ENCODE assay signal across 8 cellular contexts in the genomic region with DNA sequence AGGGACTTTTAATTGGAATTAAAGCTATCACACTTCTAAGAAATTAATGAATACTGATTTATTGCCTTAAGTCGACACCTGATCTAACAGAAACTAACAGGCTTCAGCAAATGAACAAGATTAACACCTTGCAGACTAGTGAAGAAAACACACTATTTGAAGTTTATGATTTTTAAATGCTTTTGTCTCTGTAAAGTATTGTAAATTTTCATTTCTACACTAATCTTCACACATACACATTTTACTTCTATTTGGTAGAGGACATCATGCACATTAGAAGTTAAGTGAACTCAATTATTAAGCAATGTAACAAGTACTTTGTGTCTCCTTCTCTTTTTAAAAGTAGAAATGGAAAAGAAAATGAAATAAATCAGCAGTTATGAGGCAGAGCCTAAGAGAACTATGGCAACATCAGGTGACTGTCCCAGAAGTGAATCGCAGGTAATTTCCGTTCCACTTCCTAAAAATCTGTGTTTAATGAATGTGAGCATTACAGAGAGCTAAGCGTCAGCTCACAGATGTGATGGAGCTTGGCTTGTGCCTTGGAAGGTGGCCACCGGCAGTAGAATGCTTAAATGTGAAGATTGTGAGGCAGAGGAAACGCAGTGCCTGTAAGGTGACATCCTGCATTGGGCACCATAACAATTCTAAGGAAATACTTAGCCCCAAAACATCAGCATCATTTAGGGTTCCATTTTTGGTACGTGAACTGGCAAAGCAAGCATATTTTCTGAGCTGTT. TPM values are rescaled to one million over a fixed set of nuclear protein-coding genes. Genes with fewer than 3 reads are reported as not detected.
A peak's percentile ranks its signal among the peaks of the same experiment; 100 is the strongest.
DNase-seq lines count a peak whose midpoint lies in the region; ATAC-seq and TF ChIP-seq lines count a peak whose summit lies in the region.

No MANE protein-coding gene starts in this region.

- CTCF ChIA-PET in activated naive CD4-positive, alpha-beta T cell treated with anti-CD3 and anti-CD28 coated beads for 36 hours (lab: Charles Lee): interaction anchor here (0.6 to 1.7 kb wide), 7 partner anchors 15 to 494 kb away, joined by 3 to 4 read pairs (median 3); no protein-coding TSS in a partner anchor

- in situ Hi-C loops in astrocyte of the spinal cord (cut with HindIII; ENCODE audit: low sequenced_read_pairs): no loop called here

- peak overlapping the region; percentile 93 for H3K27ac Mint-ChIP-seq in activated naive CD4-positive, alpha-beta T cell treated with anti-CD3 and anti-CD28 coated beads for 36 hours

- peak; percentile 43 for DNase-seq in activated naive CD4-positive, alpha-beta T cell treated with anti-CD3 and anti-CD28 coated beads for 36 hours
- DNase-seq in activated naive CD4-positive, alpha-beta T cell treated with Interleukin-2 at 50 U/mL for 16 hours: no peak
- DNase-seq in astrocyte of the spinal cord (ENCODE audit: low read depth, low spot score) (no peak), lower lobe of right lung (no peak), tibial artery (no peak), NCI-H146 treated with DMSO at 0.1 percent for 48 hours (lab: John Stamatoyannopoulos, UW; ENCODE audit: unreplicated experiment) (no peak), cerebellar cortex (ENCODE audit: low spot score) (no peak), NCI-H1417 treated with DMSO at 0.1 percent for 48 hours (lab: John Stamatoyannopoulos, UW) (no peak)

- H3K4me3 ChIP-seq in astrocyte of the spinal cord (ENCODE audit: low read depth, low read length): peak overlapping the region; percentile 99
- H3K4me3 ChIP-seq in lower lobe of right lung: peak overlapping the region; percentile 81
- peak overlapping the region; percentile 82 to 90 for H3K4me3 ChIP-seq in tibial artery

- H3K9me3 ChIP-seq in lower lobe of right lung: no peaks in the 10 kb centered on the region
- no peaks in the 10 kb centered on the region for H3K9me3 ChIP-seq in tibial artery

- no peaks in the 10 kb centered on the region for H3K27me3 Mint-ChIP-seq in activated naive CD4-positive, alpha-beta T cell treated with anti-CD3 and anti-CD28 coated beads for 36 hours (ENCODE audit: low read depth)

- H3K27me3 ChIP-seq in lower lobe of right lung (ENCODE audit: low read depth) (no peaks in the 10 kb centered on the region), tibial artery (no peaks in the 10 kb centered on the region)

- peaks cover 20% of the 10 kb centered on the region for H3K36me3 ChIP-seq in lower lobe of right lung
- peaks cover 6 to 10% (median 7%) of the 10 kb centered on the region in 3 donors for H3K36me3 ChIP-seq in tibial artery

- H3K4me1 ChIP-seq in lower lobe of right lung (peaks cover 46% of the 10 kb centered on the region), tibial artery (peaks cover 5 to 50% (median 33%) of the 10 kb centered on the region in 4 donors)

- intact Hi-C loops in activated naive CD4-positive, alpha-beta T cell treated with anti-CD3 and anti-CD28 coated beads for 36 hours (cut with micrococcal nuclease): no loop called here
- intact Hi-C loops in lower lobe of right lung (cut with DNase I): no loop called here
- intact Hi-C loops in tibial artery (cut with DNase I; ENCODE audit: low total_unique reads): no loop called here

- H3K36me3 Mint-ChIP-seq in activated naive CD4-positive, alpha-beta T cell treated with anti-CD3 and anti-CD28 coated beads for 36 hours (ENCODE audit: low read depth): peaks cover 17% of the 10 kb centered on the region

- H3K27ac ChIP-seq in lower lobe of right lung: peak overlapping the region; percentile 99
- peak overlapping the region; percentile 21 to 98 for H3K27ac ChIP-seq in tibial artery

- H3K9me3 Mint-ChIP-seq in activated naive CD4-positive, alpha-beta T cell treated with anti-CD3 and anti-CD28 coated beads for 36 hours: no peaks in the 10 kb centered on the region

- peak overlapping the region; percentile 86 for H3K4me3 Mint-ChIP-seq in activated naive CD4-positive, alpha-beta T cell treated with anti-CD3 and anti-CD28 coated beads for 36 hours

- no peak for ATAC-seq in lower lobe of right lung

- TF ChIP-seq CTCF in astrocyte of the spinal cord (IDR thresholded peaks at IDR 0.05; ENCODE audit: low read depth, low read length) (no peak), lower lobe of right lung (IDR thresholded peaks at IDR 0.05) (no peak), tibial artery (IDR thresholded peaks at IDR 0.05) (no peak)

- H3K4me1 Mint-ChIP-seq in activated naive CD4-positive, alpha-beta T cell treated with anti-CD3 and anti-CD28 coated beads for 36 hours (ENCODE audit: low read depth): peaks cover 77% of the 10 kb centered on the region

RNA-seq across cellular contexts. Expression of a gene that starts 1.2 kb away (rescaled TPM):
- 10 to 100 TPM; 78.5 to 81.1 TPM for total RNA-seq in activated naive CD4-positive, alpha-beta T cell treated with anti-CD3 and anti-CD28 coated beads for 36 hours
- total RNA-seq in lower lobe of right lung: 121 TPM

RNA-seq across cellular contexts. Expression of a gene that starts 31.8 kb away (rescaled TPM):
- total RNA-seq in activated naive CD4-positive, alpha-beta T cell treated with anti-CD3 and anti-CD28 coated beads for 36 hours: under 1 TPM in 1 of 2 experiments, not detected in 1; 0.24 TPM
- total RNA-seq in lower lobe of right lung: 4.5 TPM
